In the genomic region with DNA sequence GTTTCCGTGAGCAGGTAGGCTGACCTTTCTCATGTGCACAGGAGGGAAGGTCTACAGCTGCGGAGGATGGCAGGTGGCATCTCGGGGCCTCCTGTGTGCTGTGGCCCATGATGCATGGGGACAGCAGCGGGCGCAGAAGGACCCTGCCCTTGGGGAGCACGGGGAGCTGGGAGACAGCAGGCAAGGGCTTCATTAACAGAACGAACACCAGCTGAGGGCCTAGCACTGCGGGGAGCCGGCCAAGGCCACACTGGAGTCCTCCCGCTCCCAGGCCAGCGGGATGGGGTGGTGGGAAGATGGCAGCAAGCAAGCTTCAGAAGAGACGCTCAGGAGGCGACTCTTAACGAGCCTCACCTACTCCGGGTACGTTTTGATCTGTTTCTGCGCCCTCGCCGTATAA, we compare ENCODE assay signal across 27 cellular contexts.
"Had no signal": no experiment of that assay in that cellular context is flagged by ENCODE, and none has a peak within 500 bp of the region (broad histone marks: within the 10 kb centered on the region; RNA-seq: fewer than 3 reads in every experiment).

No MANE protein-coding gene starts in this region.

- H3K4me3 ChIP-seq: dorsolateral prefrontal cortex, gastrocnemius medialis, neural progenitor cell, ovary, smooth muscle cell, tibial artery had no signal

- H3K36me3 Mint-ChIP-seq: type B pancreatic cell had no signal

- H2AFZ ChIP-seq: neural progenitor cell had no signal

- H3K4me3 Mint-ChIP-seq: naive thymus-derived CD4-positive, alpha-beta T cell; nephron; neural progenitor cell; stimulated activated naive CD8-positive, alpha-beta T cell treated with anti-CD3 and anti-CD28 coated beads, Interleukin-15, amount 100 ng/mL, for 72 hours; type B pancreatic cell had no signal

- ATAC-seq: esophagus mucosa; gastrocnemius medialis; left lobe of liver; naive thymus-derived CD4-positive, alpha-beta T cell; sciatic nerve had no signal

- H3K27ac Mint-ChIP-seq: naive thymus-derived CD4-positive, alpha-beta T cell; nephron; neural progenitor cell; stimulated activated naive CD8-positive, alpha-beta T cell treated with anti-CD3 and anti-CD28 coated beads, Interleukin-15, amount 100 ng/mL, for 72 hours; type B pancreatic cell had no signal

- DNase-seq: dorsolateral prefrontal cortex; effector CD4-positive, alpha-beta T cell; foreskin fibroblast; gastrocnemius medialis; head of caudate nucleus; mesenchymal stem cell; midbrain; naive thymus-derived CD4-positive, alpha-beta T cell; nucleus accumbens; ovary; retina; stimulated activated CD4-positive, alpha-beta T cell treated with anti-CD3 and anti-CD28 coated beads, Interleukin-12 subunit alpha, Interleukin-12 subunit beta, amount 100 ng/mL, for 4 hours; stimulated activated CD4-positive, alpha-beta T cell treated with anti-CD3 and anti-CD28 coated beads, Interleukin-1b, Interleukin-23, amount 100 ng/mL, for 48 hours; stimulated activated CD4-positive, alpha-beta T cell treated with anti-CD3 and anti-CD28 coated beads, Interleukin-4, amount 100 ng/mL, for 1 hour; stimulated activated CD8-positive, alpha-beta memory T cell treated with anti-CD3 and anti-CD28 coated beads, Interleukin-4, amount 100 ng/mL, for 48 hours; stimulated activated naive CD4-positive, alpha-beta T cell; stimulated activated naive CD8-positive, alpha-beta T cell treated with anti-CD3 and anti-CD28 coated beads, Interleukin-15, amount 100 ng/mL, for 72 hours had no signal

- H3K27ac ChIP-seq: dorsolateral prefrontal cortex, epithelial cell of prostate, gastrocnemius medialis, neural progenitor cell, ovary, tibial artery had no signal

- H3K27me3 ChIP-seq: neural progenitor cell, ovary had no signal

- H3K36me3 ChIP-seq: gastrocnemius medialis, neural progenitor cell, ovary, tibial artery had no signal

- H3K9ac ChIP-seq: neural progenitor cell had no signal

- H3K9me3 Mint-ChIP-seq: nephron; neural progenitor cell; stimulated activated naive CD8-positive, alpha-beta T cell treated with anti-CD3 and anti-CD28 coated beads, Interleukin-15, amount 100 ng/mL, for 72 hours; type B pancreatic cell had no signal

- H3K4me2 ChIP-seq: neural progenitor cell, smooth muscle cell had no signal

- FAIRE-seq: keratinocyte had no signal

- H3K9me3 ChIP-seq: gastrocnemius medialis, ovary, tibial artery had no signal
